Comparison of ENCODE assay signal across 2 cellular contexts in genomic region chr10:71782917-71783490, GRCh38.
TF ChIP-seq lines count a peak whose summit lies in the region.

No MANE protein-coding gene starts in this region.

TF ChIP-seq in HepG2, 621 proteins besides CTCF, POLR2A, EP300 and RAD21 (continued from another document):
- TF ChIP-seq ZNF280B (CRISPR knock-in tag; IDR thresholded peaks at IDR 0.05; ENCODE audit: borderline replicate concordance) (no peak), KLF12 (CRISPR knock-in tag; IDR thresholded peaks at IDR 0.05; ENCODE audit: borderline replicate concordance) (no peak), ATM (IDR thresholded peaks at IDR 0.05; ENCODE audit: borderline replicate concordance) (no peak), CREM (IDR thresholded peaks at IDR 0.05) (no peak), CREM (CRISPR knock-in tag; IDR thresholded peaks at IDR 0.05) (no peak), HNF4G (IDR thresholded peaks at IDR 0.05; ENCODE audit: borderline replicate concordance, low read depth, low read length) (no peak), HNF4G (CRISPR knock-in tag; IDR thresholded peaks at IDR 0.05; ENCODE audit: borderline replicate concordance, low read depth) (no peak), ATF7 (IDR thresholded peaks at IDR 0.05) (no peak), ATF7 (CRISPR knock-in tag; IDR thresholded peaks at IDR 0.05) (no peak), U2AF2 (IDR thresholded peaks at IDR 0.05; ENCODE audit: low read depth, low read length) (no peak), RFX3 (CRISPR knock-in tag; IDR thresholded peaks at IDR 0.05) (no peak), YY1 (IDR thresholded peaks at IDR 0.05; ENCODE audit: insufficient read depth, insufficient replicate concordance, low read depth, low read length) (no peak), ZNF256 (CRISPR knock-in tag; conservative IDR thresholded peaks at IDR 0.05) (no peak), KLF16 (CRISPR knock-in tag; IDR thresholded peaks at IDR 0.05) (no peak), GATAD2A (CRISPR knock-in tag; IDR thresholded peaks at IDR 0.05) (no peak), ZNF749 (CRISPR knock-in tag; IDR thresholded peaks at IDR 0.05; ENCODE audit: borderline replicate concordance) (no peak)
TF ChIP-seq in HepG2: peak in this region for 0.

TF ChIP-seq in WTC11, 78 proteins besides CTCF, POLR2A, EP300 and RAD21:
- TF ChIP-seq AR (CRISPR knock-in tag; IDR thresholded peaks at IDR 0.05) (no peak), STAT6 (CRISPR knock-in tag; conservative IDR thresholded peaks at IDR 0.05; ENCODE audit: low read depth) (no peak), HMGXB4 (CRISPR knock-in tag; IDR thresholded peaks at IDR 0.05) (no peak), KAT7 (CRISPR knock-in tag; IDR thresholded peaks at IDR 0.05; ENCODE audit: borderline replicate concordance) (no peak), NFATC4 (CRISPR knock-in tag; IDR thresholded peaks at IDR 0.05) (no peak), ARID4B (CRISPR knock-in tag; IDR thresholded peaks at IDR 0.05; ENCODE audit: borderline replicate concordance) (no peak), TEAD4 (CRISPR knock-in tag; IDR thresholded peaks at IDR 0.05) (no peak), NFE2L1 (CRISPR knock-in tag; IDR thresholded peaks at IDR 0.05) (no peak), CREB1 (CRISPR knock-in tag; IDR thresholded peaks at IDR 0.05) (no peak), ZNF416 (CRISPR knock-in tag; IDR thresholded peaks at IDR 0.05) (no peak), SP1 (CRISPR knock-in tag; conservative IDR thresholded peaks at IDR 0.05) (no peak), FOXK1 (CRISPR knock-in tag; IDR thresholded peaks at IDR 0.05) (no peak), E2F1 (CRISPR knock-in tag; IDR thresholded peaks at IDR 0.05) (no peak), SOX15 (CRISPR knock-in tag; IDR thresholded peaks at IDR 0.05) (no peak), ZBTB21 (CRISPR knock-in tag; IDR thresholded peaks at IDR 0.05; ENCODE audit: borderline replicate concordance) (no peak), CBFB (CRISPR knock-in tag; IDR thresholded peaks at IDR 0.05; ENCODE audit: low read depth) (no peak)
